8 cellular contexts compared by ENCODE assay signal in genomic region chr11:62573592-62574362, GRCh38. TPM values are rescaled to one million over a fixed set of nuclear protein-coding genes. Genes with fewer than 3 reads are reported as not detected.
DNase-seq lines count a peak whose midpoint lies in the region; ATAC-seq and TF ChIP-seq lines count a peak whose summit lies in the region.

TSS of gene EEF1G (minus strand) at chr11:62573891. CDS start at chr11:62573842, 49 bp downstream.

- TF ChIP-seq CTCF in RWPE2 (IDR thresholded peaks at IDR 0.05; ENCODE audit: poor library complexity, severe bottlenecking) (no peak), fibroblast of mammary gland (conservative IDR thresholded peaks at IDR 0.05; ENCODE audit: control insufficient read depth, insufficient read depth, low read depth, low read length) (no peak)

- no peaks in the 10 kb centered on the region for H3K9me3 Mint-ChIP-seq in activated T-helper 2 cell treated with anti-CD3 and anti-CD28 coated beads, Interferon-gamma antibody, Interleukin-2, Interleukin-4, amounts not matched to agents 10 μg/mL and 5 μg/mL and 100 μg/mL, durations not matched to agents 14 hours and 24 hours and 36 hours
- no peaks in the 10 kb centered on the region for H3K9me3 Mint-ChIP-seq in natural killer cell treated with Interleukin-12 subunit alpha and Interleukin-12 subunit beta and Interleukin-15 and Interleukin-18, amount 100 ng/mL, for 72 hours

- no peaks in the 10 kb centered on the region for H3K9me3 ChIP-seq in RWPE2 (ENCODE audit: severe bottlenecking)

- peak; percentile 100 for DNase-seq in EH (ENCODE audit: low read depth)
- peak; percentile 99 for DNase-seq in H4 (ENCODE audit: low spot score)
- peak; percentile 99 for DNase-seq in LoVo (ENCODE audit: low spot score)
- DNase-seq in RWPE2 (ENCODE audit: low spot score): peak; percentile 99
- peak; percentile 99 for DNase-seq in activated T-helper 2 cell treated with anti-CD3 and anti-CD28 coated beads, Interferon-gamma antibody, Interleukin-2, Interleukin-4, amounts not matched to agents 10 μg/mL and 5 μg/mL and 100 μg/mL, durations not matched to agents 14 hours and 24 hours and 36 hours (ENCODE audit: low spot score)
- peak; percentile 100 for DNase-seq in fibroblast of mammary gland (ENCODE audit: low read depth)
- peak; percentile 99 for DNase-seq in natural killer cell treated with Interleukin-12 subunit alpha and Interleukin-12 subunit beta and Interleukin-15 and Interleukin-18, amount 100 ng/mL, for 72 hours (ENCODE audit: low spot score)
- DNase-seq in stimulated activated naive CD8-positive, alpha-beta T cell treated with anti-CD3 and anti-CD28 coated beads, Interleukin-15, Interleukin-2, amounts not matched to agents 100 U/mL and 50 U/mL, for 24 hours: peak; percentile 97

- H3K36me3 ChIP-seq in RWPE2 (ENCODE audit: low read depth): peaks cover 50% of the 10 kb centered on the region

- no peaks in the 10 kb centered on the region for H3K27me3 ChIP-seq in RWPE2 (ENCODE audit: insufficient read depth, poor library complexity, severe bottlenecking)

- intact Hi-C loops in activated T-helper 2 cell treated with anti-CD3 and anti-CD28 coated beads, Interferon-gamma antibody, Interleukin-2, Interleukin-4, amounts not matched to agents 10 μg/mL and 5 μg/mL and 100 μg/mL, durations not matched to agents 14 hours and 24 hours and 36 hours (cut with micrococcal nuclease): loop anchor here (1.0 to 5.0 kb wide), 3 partner anchors 17 to 39 kb away; partner anchors contain the start of genes EML3, ROM1 and TUT1

- peak within 1 kb of the TSS; percentile 79 for H3K27ac ChIP-seq in RWPE2 (ENCODE audit: poor library complexity, severe bottlenecking)

- H3K4me3 ChIP-seq in RWPE2 (ENCODE audit: severe bottlenecking) (peak within 1 kb of the TSS; percentile 61), fibroblast of mammary gland (ENCODE audit: control insufficient read depth, low read depth, low read length) (peak within 1 kb of the TSS; percentile 84)

- H3K36me3 Mint-ChIP-seq in activated T-helper 2 cell treated with anti-CD3 and anti-CD28 coated beads, Interferon-gamma antibody, Interleukin-2, Interleukin-4, amounts not matched to agents 10 μg/mL and 5 μg/mL and 100 μg/mL, durations not matched to agents 14 hours and 24 hours and 36 hours (ENCODE audit: low read depth): peaks cover 89% of the 10 kb centered on the region
- peaks cover 38% of the 10 kb centered on the region for H3K36me3 Mint-ChIP-seq in natural killer cell treated with Interleukin-12 subunit alpha and Interleukin-12 subunit beta and Interleukin-15 and Interleukin-18, amount 100 ng/mL, for 72 hours

- peaks cover 7% of the 10 kb centered on the region for H3K4me1 ChIP-seq in RWPE2 (ENCODE audit: insufficient read depth, poor library complexity, severe bottlenecking)

- ATAC-seq in RWPE2 (ENCODE audit: low read depth): peak; percentile 92
- peak; percentile 98 for ATAC-seq in natural killer cell treated with Interleukin-12 subunit alpha and Interleukin-12 subunit beta and Interleukin-15 and Interleukin-18, amount 100 ng/mL, for 72 hours
- peak; percentile 93 for ATAC-seq in stimulated activated naive CD8-positive, alpha-beta T cell treated with anti-CD3 and anti-CD28 coated beads, Interleukin-15, Interleukin-2, amounts not matched to agents 100 U/mL and 50 U/mL, for 24 hours

- peak within 1 kb of the TSS; percentile 92 for H3K4me3 Mint-ChIP-seq in activated T-helper 2 cell treated with anti-CD3 and anti-CD28 coated beads, Interferon-gamma antibody, Interleukin-2, Interleukin-4, amounts not matched to agents 10 μg/mL and 5 μg/mL and 100 μg/mL, durations not matched to agents 14 hours and 24 hours and 36 hours (ENCODE audit: low read depth)
- peak within 1 kb of the TSS; percentile 97 for H3K4me3 Mint-ChIP-seq in natural killer cell treated with Interleukin-12 subunit alpha and Interleukin-12 subunit beta and Interleukin-15 and Interleukin-18, amount 100 ng/mL, for 72 hours

- peaks cover 35% of the 10 kb centered on the region for H3K4me1 Mint-ChIP-seq in activated T-helper 2 cell treated with anti-CD3 and anti-CD28 coated beads, Interferon-gamma antibody, Interleukin-2, Interleukin-4, amounts not matched to agents 10 μg/mL and 5 μg/mL and 100 μg/mL, durations not matched to agents 14 hours and 24 hours and 36 hours (ENCODE audit: low read depth)
- H3K4me1 Mint-ChIP-seq in natural killer cell treated with Interleukin-12 subunit alpha and Interleukin-12 subunit beta and Interleukin-15 and Interleukin-18, amount 100 ng/mL, for 72 hours (ENCODE audit: low read depth in 2 of 2): peaks cover 45 to 48% of the 10 kb centered on the region in 2 donors

- peak within 1 kb of the TSS; percentile 95 for H3K27ac Mint-ChIP-seq in activated T-helper 2 cell treated with anti-CD3 and anti-CD28 coated beads, Interferon-gamma antibody, Interleukin-2, Interleukin-4, amounts not matched to agents 10 μg/mL and 5 μg/mL and 100 μg/mL, durations not matched to agents 14 hours and 24 hours and 36 hours
- H3K27ac Mint-ChIP-seq in natural killer cell treated with Interleukin-12 subunit alpha and Interleukin-12 subunit beta and Interleukin-15 and Interleukin-18, amount 100 ng/mL, for 72 hours: peak within 1 kb of the TSS; percentile 97 to 98

- H3K27me3 Mint-ChIP-seq in activated T-helper 2 cell treated with anti-CD3 and anti-CD28 coated beads, Interferon-gamma antibody, Interleukin-2, Interleukin-4, amounts not matched to agents 10 μg/mL and 5 μg/mL and 100 μg/mL, durations not matched to agents 14 hours and 24 hours and 36 hours (ENCODE audit: low read depth): no peaks in the 10 kb centered on the region
- no peaks in the 10 kb centered on the region for H3K27me3 Mint-ChIP-seq in natural killer cell treated with Interleukin-12 subunit alpha and Interleukin-12 subunit beta and Interleukin-15 and Interleukin-18, amount 100 ng/mL, for 72 hours

RNA-seq across cellular contexts. Expression of gene EEF1G, which starts in this region (rescaled TPM):
- 1,742 and 1,908 TPM in 2 replicates for total RNA-seq in H4 (2014; rRNA removed; shearing (Covaris generic))
- 1,369 and 1,395 TPM in 2 replicates for total RNA-seq in activated T-helper 2 cell treated with anti-CD3 and anti-CD28 coated beads, Interferon-gamma antibody, Interleukin-2, Interleukin-4, amounts not matched to agents 10 μg/mL and 5 μg/mL and 100 μg/mL, durations not matched to agents 14 hours and 24 hours and 36 hours
- total RNA-seq in natural killer cell treated with Interleukin-12 subunit alpha and Interleukin-12 subunit beta and Interleukin-15 and Interleukin-18, amount 100 ng/mL, for 72 hours: 1,000 to 10,000 TPM in 1 of 2 donors, 100 to 1,000 TPM in 1; 898 to 1,016 TPM

Comparison
In these comparisons a context has a peak if more than half of its experiments do, and no peak if none do; other contexts are left out.
1. Peak in every context shown above with its lines: DNase-seq, ATAC-seq, H3K4me3 ChIP-seq and H3K27ac ChIP-seq.